25 cellular contexts compared by ENCODE assay signal in genomic region chr3:68699541-68699940, GRCh38.
"Had no signal": no experiment of that assay in that cellular context is flagged by ENCODE, and none has a peak within 500 bp of the region (broad histone marks: within the 10 kb centered on the region; RNA-seq: fewer than 3 reads in every experiment).

No MANE protein-coding gene starts in this region.

- H3K9me3 ChIP-seq: ovary, right atrium auricular region, thoracic aorta, tibial artery, uterus had no signal

- ATAC-seq: left cardiac atrium; left lobe of liver; natural killer cell; sciatic nerve; stimulated activated effector memory CD8-positive, alpha-beta T cell treated with anti-CD3 and anti-CD28 coated beads, Interleukin-12 subunit alpha, Interleukin-12 subunit beta, amount 100 ng/mL, for 72 hours had no signal

- H3K4me1 ChIP-seq: right atrium auricular region, suprapubic skin, uterus had no signal

- H3K27me3 ChIP-seq: ovary, right atrium auricular region, suprapubic skin, tibial artery, uterus had no signal

- DNase-seq: hippocampal formation; kidney glomerular epithelial cell; left cardiac atrium; mesendoderm; naive B cell; natural killer cell; nephron progenitor cell; ovary; stimulated activated CD4-positive, alpha-beta T cell treated with anti-CD3 and anti-CD28 coated beads, Interleukin-12 subunit alpha, Interleukin-12 subunit beta, amount 100 ng/mL, for 4 hours; stimulated activated CD4-positive, alpha-beta T cell treated with anti-CD3 and anti-CD28 coated beads, Interleukin-15, amount 100 ng/mL, for 24 hours; stimulated activated CD4-positive, alpha-beta T cell treated with anti-CD3 and anti-CD28 coated beads, Interleukin-2, amount 100 ng/mL, for 24 hours; stimulated activated CD4-positive, alpha-beta T cell treated with anti-CD3 and anti-CD28 coated beads, Interleukin-4, amount 100 ng/mL, for 24 hours; stimulated activated naive CD4-positive, alpha-beta T cell; tibial artery; trophoblast cell; uterus had no signal

- FAIRE-seq: keratinocyte had no signal

- H3K27ac ChIP-seq: ovary, right atrium auricular region, skin epidermis, suprapubic skin, thoracic aorta, tibial artery, uterus had no signal

- H3K36me3 ChIP-seq: ovary, right atrium auricular region, suprapubic skin, thoracic aorta, tibial artery, uterus had no signal

- H3K4me3 ChIP-seq: lung, ovary, right atrium auricular region, skin epidermis, suprapubic skin, thoracic aorta, tibial artery, uterus had no signal
